ENCODE assay signal across 24 cellular contexts in the genomic region with DNA sequence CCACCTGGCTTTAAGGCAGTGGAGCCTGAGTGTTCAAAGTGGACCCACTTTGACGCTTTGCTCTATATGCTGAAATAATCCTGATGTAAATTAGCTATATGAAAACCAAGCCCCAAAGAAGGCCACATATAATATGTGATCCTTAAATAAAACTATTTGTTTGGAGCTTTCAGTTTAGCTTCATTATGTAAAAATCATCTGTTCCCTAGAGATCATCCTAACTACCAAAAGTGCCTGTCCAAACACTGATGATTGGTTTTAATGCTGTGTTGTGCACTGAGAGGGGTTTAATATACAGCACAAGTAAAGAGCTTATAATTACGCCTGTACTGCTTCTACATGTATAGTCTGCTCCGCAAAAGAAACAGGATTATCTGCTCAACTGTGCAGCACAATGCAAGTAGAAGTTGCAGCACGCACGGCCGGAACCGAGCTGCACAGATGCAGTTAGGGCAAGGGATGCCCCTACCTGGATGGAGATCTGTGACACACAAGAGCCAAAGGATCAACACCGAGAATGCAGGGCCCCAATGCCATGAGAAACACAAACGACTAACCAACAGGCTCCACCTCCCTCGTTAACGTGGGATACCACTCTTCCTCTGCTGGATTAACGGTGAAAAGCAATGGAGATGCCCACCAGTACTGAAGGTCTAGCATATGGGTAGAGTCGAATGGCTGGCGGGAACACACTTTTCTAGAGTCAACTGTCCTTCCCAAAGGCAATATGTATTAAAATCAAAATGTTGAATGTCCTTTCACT. TPM values are rescaled to one million over a fixed set of nuclear protein-coding genes. Genes with fewer than 3 reads are reported as not detected.
DNase-seq lines count a peak whose midpoint lies in the region; ATAC-seq, FAIRE-seq and TF ChIP-seq lines count a peak whose summit lies in the region.
"Had no signal": no experiment of that assay in that cellular context is flagged by ENCODE, and none has a peak within 500 bp of the region (broad histone marks: within the 10 kb centered on the region; RNA-seq: fewer than 3 reads in every experiment).

No MANE protein-coding gene starts in this region.

- H3K4me1 ChIP-seq in HEK293 (ENCODE audit: control insufficient read depth, insufficient read depth, low read length), result peaks cover 19% of the 10 kb centered on the region
- peaks cover 68% of the 10 kb centered on the region for H3K4me1 ChIP-seq in GM12878 (ENCODE audit: control insufficient read depth, insufficient read depth, low read length)
- H3K4me1 ChIP-seq: SJSA1 had no signal

- RAD21 ChIA-PET in GM12878 (lab: Charles Lee; ENCODE audit: unreplicated experiment), result interaction anchor here (0.7 to 1.5 kb wide), 3 partner anchors 52 to 191 kb away, joined by 3 to 4 read pairs (median 3); a partner anchor contains a TSS

- no peaks in the 10 kb centered on the region for H3K36me3 Mint-ChIP-seq in natural killer cell treated with Interleukin-12 subunit alpha and Interleukin-12 subunit beta and Interleukin-15 and Interleukin-18, amount 100 ng/mL, for 72 hours

- peak overlapping the region; percentile 60 to 90 for H3K27ac Mint-ChIP-seq in natural killer cell treated with Interleukin-12 subunit alpha and Interleukin-12 subunit beta and Interleukin-15 and Interleukin-18, amount 100 ng/mL, for 72 hours

- H3K9me3 Mint-ChIP-seq in natural killer cell treated with Interleukin-12 subunit alpha and Interleukin-12 subunit beta and Interleukin-15 and Interleukin-18, amount 100 ng/mL, for 72 hours, result no peaks in the 10 kb centered on the region
- H3K9me3 Mint-ChIP-seq: nephron had no signal

- no peaks in the 10 kb centered on the region for H3K27me3 ChIP-seq in GM12878 (replicated peaks in 1 of 2; ENCODE audit: control insufficient read depth in 2 of 2, insufficient read depth in 2 of 2, low read length in 1 of 2)
- H3K27me3 ChIP-seq: SJSA1, spleen, thyroid gland had no signal

- TF ChIP-seq POLR2A in GM12878 (IDR thresholded peaks at IDR 0.05; ENCODE audit: low read depth, low read length), result no peak

- CTCF ChIA-PET in HEK293 (lab: Yijun Ruan, JAX), result interaction anchor here (0.9 to 1.1 kb wide), 2 partner anchors 15 to 66 kb away, joined by 3 to 4 read pairs; no protein-coding TSS in a partner anchor
- CTCF ChIA-PET in GM12878 (lab: Yijun Ruan, JAX), result interaction anchor here (0.8 to 1.9 kb wide), 10 partner anchors 17 to 1572 kb away, joined by 3 to 9 read pairs (median 4); no protein-coding TSS in a partner anchor

- in situ Hi-C loops in GM12878 (cut with MboI), result loop anchor here (5.0 kb wide), 1 partner anchor 189 kb away; no protein-coding TSS in a partner anchor

- 40% methylated on average over 14 of the region's 14 CpGs for WGBS in GM12878 (ENCODE audit: insufficient coverage, insufficient replicate concordance, low lambda C conversion rate, missing lambda C conversion rate)

- H3K9me3 ChIP-seq in HEK293 (ENCODE audit: control insufficient read depth, insufficient read depth, low read depth, low read length) (no peaks in the 10 kb centered on the region), GM12878 (replicated peaks; ENCODE audit: control insufficient read depth, insufficient read depth, low read length) (no peaks in the 10 kb centered on the region)
- H3K9me3 ChIP-seq: SJSA1, spleen, thyroid gland had no signal

- no peak overlapping the region for H3K27ac ChIP-seq in HEK293 (ENCODE audit: extremely low read depth, low read depth, low read length)
- peak overlapping the region; percentile 30 for H3K27ac ChIP-seq in GM12878 (ENCODE audit: control insufficient read depth, insufficient read depth)
- H3K27ac ChIP-seq: 22Rv1, SJSA1, thyroid gland had no signal

- TF ChIP-seq EP300 in GM12878 (IDR thresholded peaks at IDR 0.05; ENCODE audit: borderline replicate concordance in 1 of 2, control insufficient read depth in 1 of 2, low read depth in 2 of 2, low read length in 2 of 2), result no peak

- no peak overlapping the region for H3K9ac ChIP-seq in GM12878 (ENCODE audit: control insufficient read depth, insufficient read depth, low read length)

- no peak for FAIRE-seq in GM12878 (lab: Jason Lieb, UNC)

- peak overlapping the region; percentile 71 for H3K4me3 Mint-ChIP-seq in natural killer cell treated with Interleukin-12 subunit alpha and Interleukin-12 subunit beta and Interleukin-15 and Interleukin-18, amount 100 ng/mL, for 72 hours
- H3K4me3 Mint-ChIP-seq: nephron had no signal

- intact Hi-C loops in GM12878 (cut with micrococcal nuclease; ENCODE audit: unreplicated experiment), result no loop called here

- TF ChIP-seq RAD21 in GM12878 (IDR thresholded peaks at IDR 0.05; ENCODE audit: insufficient read depth, low read depth, low read length), result no peak

- BruUV-seq in GM12878 (replicated peaks; lab: Mats Ljungman, UMichigan), result no TSS peak

- H4K20me1 ChIP-seq in GM12878 (ENCODE audit: control insufficient read depth, insufficient read depth), result peaks cover 26% of the 10 kb centered on the region

- no peak overlapping the region for H2AFZ ChIP-seq in GM12878 (ENCODE audit: control insufficient read depth, low read depth, low read length)

- DNase-seq in NCI-H1436 (lab: John Stamatoyannopoulos, UW), result peak; percentile 25
- DNase-seq in NCI-H1436 treated with DMSO at 0.1 percent for 48 hours (lab: John Stamatoyannopoulos, UW), result no peak
- no peak for DNase-seq in GM12878 (ENCODE audit: low read depth, low spot score)
- DNase-seq in natural killer cell treated with Interleukin-12 subunit alpha and Interleukin-12 subunit beta and Interleukin-15 and Interleukin-18, amount 100 ng/mL, for 72 hours (ENCODE audit: low spot score), result no peak
- no peak for DNase-seq in T-helper 2 cell
- no peak for DNase-seq in RPMI8226
- DNase-seq: activated CD8-positive, alpha-beta memory T cell treated with anti-CD3 and anti-CD28 coated beads, Interleukin-2, amount 50 U/mL, for 48 hours; activated naive CD4-positive, alpha-beta T cell treated with Interleukin-2 at 50 U/mL for 16 hours; cortex of kidney; DMS79; HCEC 1CT; Kasumi-1; NCI-H1417 treated with DMSO at 0.1 percent for 48 hours; NCI-H226; spleen; T-helper 9 cell; thyroid gland had no signal

- peaks cover 98% of the 10 kb centered on the region for H3K79me2 ChIP-seq in GM12878 (ENCODE audit: control insufficient read depth, insufficient read depth, low read length)

- SMC1A ChIA-PET in GM12878 (lab: Charles Lee; ENCODE audit: uncharacterized antibody, unreplicated experiment), result interaction anchor here (0.7 to 1.6 kb wide), 6 partner anchors 9 to 52 kb away, joined by 3 to 6 read pairs (median 3); no protein-coding TSS in a partner anchor

- H3K36me3 ChIP-seq in HEK293 (ENCODE audit: control insufficient read depth in 2 of 2, insufficient read depth in 1 of 2, low read length in 2 of 2) (no peaks in the 10 kb centered on the region), GM12878 (ENCODE audit: control insufficient read depth in 2 of 2, insufficient read depth in 2 of 2, low read length in 1 of 2) (peaks cover 5 to 7% of the 10 kb centered on the region in 2 experiments; a peak in 3 of 4 replicates)
- H3K36me3 ChIP-seq: thyroid gland had no signal

- H3K4me1 Mint-ChIP-seq in natural killer cell treated with Interleukin-12 subunit alpha and Interleukin-12 subunit beta and Interleukin-15 and Interleukin-18, amount 100 ng/mL, for 72 hours (ENCODE audit: low read depth in 2 of 2), result peaks cover 76 to 87% of the 10 kb centered on the region in 2 donors

- H3K4me3 ChIP-seq in HEK293 (ENCODE audit: low read depth, low read length) (no peak overlapping the region), GM12878 (peak overlapping the region; percentile 32; the same call in 1 of the 2 replicates)
- H3K4me3 ChIP-seq: lung, SJSA1, thyroid gland had no signal

- no peak for ATAC-seq in GM12878
- no peak for ATAC-seq in natural killer cell treated with Interleukin-12 subunit alpha and Interleukin-12 subunit beta and Interleukin-15 and Interleukin-18, amount 100 ng/mL, for 72 hours
- ATAC-seq in GM19351 (IDR thresholded peaks at IDR 0.05; ENCODE audit: unreplicated experiment), result no peak
- ATAC-seq: esophagus mucosa had no signal

- POLR2A ChIA-PET in HEK293 (lab: Yijun Ruan, JAX), result no interaction called here
- POLR2A ChIA-PET in GM12878 (lab: Charles Lee), result interaction anchor here (1.0 to 1.1 kb wide), 3 partner anchors 8 to 79 kb away, joined by 3 read pairs; no protein-coding TSS in a partner anchor

- H3K4me2 ChIP-seq in GM12878 (ENCODE audit: control insufficient read depth, insufficient read depth), result peak overlapping the region; percentile 86

- no peak for TF ChIP-seq CTCF in HEK293 (tag by site-specific recombination; IDR thresholded peaks at IDR 0.05)
- no peak for TF ChIP-seq CTCF in GM12878 (IDR thresholded peaks at IDR 0.05 in 2 of 3, conservative IDR thresholded peaks at IDR 0.05 in 1 of 3; ENCODE audit: control insufficient read depth in 2 of 3, extremely low read depth in 1 of 3, insufficient read depth in 1 of 3, low read depth in 3 of 3, low read length in 3 of 3)

- H3K27me3 Mint-ChIP-seq in natural killer cell treated with Interleukin-12 subunit alpha and Interleukin-12 subunit beta and Interleukin-15 and Interleukin-18, amount 100 ng/mL, for 72 hours, result no peaks in the 10 kb centered on the region

TF ChIP-seq in HEK293, 187 proteins besides CTCF, POLR2A, EP300 and RAD21:
- TF ChIP-seq ZNF600 (tag by site-specific recombination; IDR thresholded peaks at IDR 0.05), result peak; percentile 46; the same call in 1 of the 2 replicates
- TF ChIP-seq GLIS2 (tag by site-specific recombination; IDR thresholded peaks at IDR 0.05), result no peak
TF ChIP-seq in HEK293: peak in this region for 1.

TF ChIP-seq in GM12878, 131 proteins besides CTCF, POLR2A, EP300 and RAD21 (continues in another document):
- no peak for TF ChIP-seq FOXK2 (IDR thresholded peaks at IDR 0.05)
- no peak for TF ChIP-seq CHD2 (IDR thresholded peaks at IDR 0.05; ENCODE audit: borderline replicate concordance, low read depth, low read length)

RNA-seq across cellular contexts. Expression of a gene that starts 20.5 kb away (rescaled TPM):
- 276 and 307 TPM in 2 replicates for total RNA-seq in GM12878 (2013; cell fraction: nucleolus; rRNA removed)
- total RNA-seq in GM12878 (2014; rRNA removed), result 74.3 and 81.3 TPM in 2 replicates
- total RNA-seq in GM12878 (2014; rRNA removed; fragmentation: Illumina TruSeq; extraction: Trizol), result 68.0 and 68.9 TPM in 2 replicates
- total RNA-seq in GM12878 (2021), result 133 and 138 TPM in 2 replicates
- 52.7 TPM for polyA plus RNA-seq in GM12878 (2011; ENCODE audit: low read depth)
- 86.4 and 100 TPM in 2 replicates for polyA plus RNA-seq in GM12878 (2011; rRNA removed)
- 24.9 and 31.7 TPM in 2 replicates for polyA plus RNA-seq in GM12878 (2011; cell fraction: cytosol; rRNA removed)
- 137 and 156 TPM in 2 replicates for polyA plus RNA-seq in GM12878 (2011; cell fraction: nucleus; rRNA removed)
- 86.1 and 88.3 TPM in 2 replicates for polyA plus RNA-seq in GM12878 (2012)
- polyA plus RNA-seq in GM12878 (2014; fragmentation: Illumina TruSeq; extraction: Trizol), result 107 and 144 TPM in 2 replicates
- polyA plus RNA-seq in GM12878 (2014; fragmentation: Nextera tagmentation; extraction: Ambion mirVana), result 10 to 100 TPM; 20.8 to 25.0 TPM
- 53.0 and 57.4 TPM in 2 replicates for polyA plus RNA-seq in GM12878 (2014; rRNA removed)
- polyA plus RNA-seq in GM12878 (2016; fragmentation: Nextera tagmentation; extraction: Ambion mirVana), result 10 to 100 TPM; 16.2 to 18.6 TPM
- 132 and 155 TPM in 2 replicates for polyA minus RNA-seq in GM12878 (2011; rRNA and poly(A)+ RNA removed)
- 44.8 and 51.1 TPM in 2 replicates for polyA minus RNA-seq in GM12878 (2011; cell fraction: cytosol; rRNA and poly(A)+ RNA removed)
- 130 and 190 TPM in 2 replicates for polyA minus RNA-seq in GM12878 (2011; cell fraction: nucleus; rRNA and poly(A)+ RNA removed)
- total RNA-seq in natural killer cell treated with Interleukin-12 subunit alpha and Interleukin-12 subunit beta and Interleukin-15 and Interleukin-18, amount 100 ng/mL, for 72 hours, result 100 to 1,000 TPM; 161 to 180 TPM
